Comparison of ENCODE assay signal across 1 cellular context in the genomic region with DNA sequence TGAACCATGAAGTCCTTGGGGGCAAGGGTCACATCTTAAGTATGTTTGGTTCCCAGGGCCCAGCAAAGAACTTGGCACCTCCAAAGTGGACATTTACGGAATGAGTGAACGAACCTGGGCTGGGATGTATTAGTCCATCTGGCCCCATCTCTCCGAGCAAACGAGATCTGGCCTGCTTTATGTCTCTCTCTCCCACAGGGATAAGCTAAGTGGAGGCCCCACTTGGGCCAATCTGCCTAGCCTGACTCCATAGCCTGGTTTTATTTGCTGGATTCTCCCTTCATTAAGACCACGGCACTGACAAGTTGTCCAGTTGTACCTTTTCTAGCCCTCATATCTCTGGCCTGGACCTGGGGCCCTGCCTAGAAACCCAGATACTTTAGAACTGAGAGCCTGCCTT.
TF ChIP-seq lines count a peak whose summit lies in the region.

No MANE protein-coding gene starts in this region.

TF ChIP-seq in GM12878, 131 proteins besides CTCF, POLR2A, EP300 and RAD21:
- TF ChIP-seq MTA3 (IDR thresholded peaks at IDR 0.05; ENCODE audit: borderline replicate concordance, low read length) = no peak
